In the genomic region with DNA sequence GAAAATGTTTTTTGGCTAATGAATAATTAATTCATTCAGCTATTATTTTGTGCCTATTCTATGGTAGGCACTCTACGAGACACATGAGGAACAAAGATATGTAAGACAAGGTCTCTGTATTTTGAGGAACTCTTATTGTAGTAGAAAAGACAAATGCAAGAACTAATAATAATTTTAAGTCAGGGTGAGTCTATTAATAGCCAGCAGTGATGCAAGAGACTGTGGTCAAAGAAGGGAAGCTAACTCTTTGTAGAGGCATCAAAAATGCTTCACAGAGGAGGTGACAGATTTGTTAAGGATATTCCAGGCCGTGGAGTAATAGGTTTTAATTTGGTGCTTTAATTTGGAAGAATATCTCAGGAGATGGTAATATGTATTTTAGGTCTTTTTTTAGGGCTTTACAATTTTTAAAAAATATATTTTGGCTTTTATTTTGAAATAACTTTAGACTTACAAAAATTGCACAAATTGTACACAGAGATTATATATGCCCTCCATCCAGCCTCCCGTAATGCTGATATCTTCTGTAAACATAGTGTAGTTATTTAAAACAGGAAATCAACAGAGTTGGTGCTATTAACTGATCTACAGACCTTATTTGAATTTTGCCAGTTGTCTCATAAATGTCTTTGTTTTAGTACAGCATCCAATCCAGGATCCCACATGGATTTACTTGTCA, we compare ENCODE assay signal across 8 cellular contexts. TPM values are rescaled to one million over a fixed set of nuclear protein-coding genes. Genes with fewer than 3 reads are reported as not detected.
DNase-seq lines count a peak whose midpoint lies in the region; ATAC-seq, FAIRE-seq and TF ChIP-seq lines count a peak whose summit lies in the region.

No MANE protein-coding gene starts in this region.

- H3K4me3 ChIP-seq in ACC112 (ENCODE audit: low read depth, low read length) = peak overlapping the region; percentile 57
- no peak overlapping the region for H3K4me3 ChIP-seq in choroid plexus epithelial cell (ENCODE audit: low read depth, low read length)

- no peak for FAIRE-seq in GM12892 (lab: Jason Lieb, UNC)

- peak overlapping the region; percentile 55 for H3K27ac ChIP-seq in ACC112 (ENCODE audit: low read depth, low read length)

- H3K27me3 ChIP-seq in ACC112 (ENCODE audit: insufficient read depth, low read length) = no peaks in the 10 kb centered on the region

- no peaks in the 10 kb centered on the region for H3K79me2 ChIP-seq in ACC112 (ENCODE audit: control insufficient read depth, insufficient read depth, low read length, unreplicated experiment)

- DNase-seq in M059J (ENCODE audit: low read depth) = peak; percentile 50
- peak; percentile 74 for DNase-seq in choroid plexus epithelial cell (ENCODE audit: low read depth)
- no peak for DNase-seq in GM12892 (ENCODE audit: insufficient read length)
- DNase-seq in DMS53 treated with DMSO at 0.1 percent for 48 hours (lab: John Stamatoyannopoulos, UW; ENCODE audit: unreplicated experiment) = no peak
- DNase-seq in cortex of kidney (lab: John Stamatoyannopoulos, UW) = no peak
- DNase-seq in T1000 (lab: John Stamatoyannopoulos, UW) = no peak

- peaks cover 5% of the 10 kb centered on the region; the same call in 1 of the 2 replicates for H3K36me3 ChIP-seq in ACC112 (ENCODE audit: insufficient read depth, low read length)

- TF ChIP-seq POLR2A in GM12892 (IDR thresholded peaks at IDR 0.05; ENCODE audit: low read depth, low read length) = no peak

- peaks cover 31% of the 10 kb centered on the region for H3K4me1 ChIP-seq in ACC112 (ENCODE audit: control insufficient read depth, insufficient read depth, low read length, unreplicated experiment)

- peak; percentile 46 for ATAC-seq in GM21423 (IDR thresholded peaks at IDR 0.05; ENCODE audit: unreplicated experiment)

- no peak for TF ChIP-seq CTCF in choroid plexus epithelial cell (conservative IDR thresholded peaks at IDR 0.05; ENCODE audit: low read depth, low read length)

- H2AFZ ChIP-seq in ACC112 (ENCODE audit: low read length, unreplicated experiment) = peak overlapping the region; percentile 14

RNA-seq across cellular contexts. Expression of gene DCLK2, which starts 48.1 kb away (rescaled TPM):
- 14.8 and 18.2 TPM in 2 replicates for total RNA-seq in M059J (2014; rRNA removed; shearing (Covaris generic))
- not detected for polyA plus RNA-seq in GM12892 (2012; ENCODE audit: missing spikeins)

Comparison
In these comparisons a context has a peak if more than half of its experiments do, and no peak if none do; other contexts are left out.
1. DNase-seq: peak in M059J (single experiment) and choroid plexus epithelial cell (single experiment); none in GM12892 (single experiment), DMS53 treated with DMSO at 0.1 percent for 48 hours (single experiment), cortex of kidney (single experiment) and T1000 (single experiment).